In genomic region chr2:168649562-168649961, GRCh38 we compare ENCODE assay signal across 16 cellular contexts.
A peak's percentile ranks its signal among the peaks of the same experiment; 100 is the strongest.
DNase-seq lines count a peak whose midpoint lies in the region; ATAC-seq and TF ChIP-seq lines count a peak whose summit lies in the region.
"Had no signal": no experiment of that assay in that cellular context is flagged by ENCODE, and none has a peak within 500 bp of the region (broad histone marks: within the 10 kb centered on the region; RNA-seq: fewer than 3 reads in every experiment).

No MANE protein-coding gene starts in this region.

- H3K4me2 ChIP-seq in SK-N-SH, result no peak overlapping the region
- H3K4me2 ChIP-seq in mesendoderm (ENCODE audit: low read length), result no peak overlapping the region
- H3K4me2 ChIP-seq: BLaER1 had no signal

- H3K79me2 ChIP-seq in SK-N-SH (ENCODE audit: insufficient read depth) (no peaks in the 10 kb centered on the region), mesendoderm (ENCODE audit: control insufficient read depth, insufficient read depth, low read length) (no peaks in the 10 kb centered on the region)

- H2AFZ ChIP-seq in SK-N-SH (ENCODE audit: low read depth), result no peak overlapping the region

- H3K27me3 ChIP-seq in SK-N-SH (ENCODE audit: insufficient read depth) (no peaks in the 10 kb centered on the region), heart left ventricle (no peaks in the 10 kb centered on the region), mesendoderm (ENCODE audit: insufficient read depth, low read length, poor library complexity) (no peaks in the 10 kb centered on the region)
- H3K27me3 ChIP-seq: BLaER1 had no signal

- 73% methylated on average over 2 of the region's 2 CpGs for WGBS in SK-N-SH (ENCODE audit: low lambda C conversion rate)
- WGBS in heart left ventricle, 4 donors, result 49 to 54% (median 50%) methylated on average over 2 of the region's 2 CpGs
- no CpG with 5 or more reads among the region's 2 CpGs for WGBS in mesendoderm (ENCODE audit: extremely low coverage, insufficient coverage, low lambda C conversion rate)

- no peaks in the 10 kb centered on the region for H3K27me3 Mint-ChIP-seq in type B pancreatic cell
- H3K27me3 Mint-ChIP-seq in natural killer cell treated with Interleukin-12 subunit alpha and Interleukin-12 subunit beta and Interleukin-15 and Interleukin-18, amount 100 ng/mL, for 72 hours, result no peaks in the 10 kb centered on the region
- H3K27me3 Mint-ChIP-seq: IgD-negative memory B cell had no signal

- H3K4ac ChIP-seq in mesendoderm (ENCODE audit: low read depth, low read length), result no peak overlapping the region

- H4K20me1 ChIP-seq in SK-N-SH (ENCODE audit: insufficient read depth), result no peaks in the 10 kb centered on the region

- no peak for TF ChIP-seq POLR2A in heart left ventricle (IDR thresholded peaks at IDR 0.05)

- peaks cover 13% of the 10 kb centered on the region for H3K4me1 Mint-ChIP-seq in type B pancreatic cell (ENCODE audit: unreplicated experiment)
- H3K4me1 Mint-ChIP-seq in natural killer cell treated with Interleukin-12 subunit alpha and Interleukin-12 subunit beta and Interleukin-15 and Interleukin-18, amount 100 ng/mL, for 72 hours (ENCODE audit: low read depth in 2 of 2), result peaks cover 11 to 13% of the 10 kb centered on the region in 2 donors
- H3K4me1 Mint-ChIP-seq: CD8-positive, alpha-beta memory T cell; IgD-negative memory B cell had no signal

- H4K8ac ChIP-seq in mesendoderm (ENCODE audit: low read depth, low read length), result peak overlapping the region; percentile 86

- DNase-seq in SK-N-SH, result no peak
- no peak for DNase-seq in heart left ventricle
- peak; percentile 63 for DNase-seq in mesendoderm
- DNase-seq in type B pancreatic cell (ENCODE audit: extremely low spot score, unreplicated experiment), result no peak
- no peak for DNase-seq in natural killer cell treated with Interleukin-12 subunit alpha and Interleukin-12 subunit beta and Interleukin-15 and Interleukin-18, amount 100 ng/mL, for 72 hours (ENCODE audit: low spot score)
- DNase-seq: 8988T; CD8-positive, alpha-beta memory T cell; GOT3; NCI-H2029; NCI-H226; NCI-H748 treated with DMSO at 0.1 percent for 48 hours had no signal

- H3K36me3 ChIP-seq in SK-N-SH (replicated peaks in 1 of 2; ENCODE audit: control insufficient read depth in 1 of 2, insufficient read depth in 2 of 2, low read length in 1 of 2) (no peaks in the 10 kb centered on the region), heart left ventricle (no peaks in the 10 kb centered on the region), mesendoderm (ENCODE audit: control insufficient read depth, insufficient read depth, low read length) (no peaks in the 10 kb centered on the region)

- no peaks in the 10 kb centered on the region for H3K9me3 Mint-ChIP-seq in type B pancreatic cell
- H3K9me3 Mint-ChIP-seq in natural killer cell treated with Interleukin-12 subunit alpha and Interleukin-12 subunit beta and Interleukin-15 and Interleukin-18, amount 100 ng/mL, for 72 hours, result peaks cover 7% of the 10 kb centered on the region
- H3K9me3 Mint-ChIP-seq: CD8-positive, alpha-beta memory T cell had no signal

- H3K23ac ChIP-seq in mesendoderm (ENCODE audit: low read length), result no peak overlapping the region

- POLR2A ChIA-PET in SK-N-SH (lab: Yijun Ruan, JAX), result no interaction called here

- no peak overlapping the region for H3K27ac ChIP-seq in SK-N-SH (ENCODE audit: low read depth in 2 of 2, low read length in 1 of 2)
- peak overlapping the region in 6 of 12 donors; percentile 2 to 49 (median 22) for H3K27ac ChIP-seq in heart left ventricle
- H3K27ac ChIP-seq in mesendoderm (ENCODE audit: low read depth, low read length), result no peak overlapping the region
- H3K27ac ChIP-seq: BLaER1 had no signal

- no peak overlapping the region for H3K56ac ChIP-seq in mesendoderm (ENCODE audit: low read length)

- peaks cover 2% of the 10 kb centered on the region for H3K79me1 ChIP-seq in mesendoderm (ENCODE audit: low read length)

- peaks cover 4% of the 10 kb centered on the region for H3K36me3 Mint-ChIP-seq in type B pancreatic cell
- H3K36me3 Mint-ChIP-seq in natural killer cell treated with Interleukin-12 subunit alpha and Interleukin-12 subunit beta and Interleukin-15 and Interleukin-18, amount 100 ng/mL, for 72 hours, result no peaks in the 10 kb centered on the region
- H3K36me3 Mint-ChIP-seq: IgD-negative memory B cell had no signal

- H3K9me2 ChIP-seq in SK-N-SH, result no peaks in the 10 kb centered on the region

- CTCF ChIA-PET in SK-N-SH (lab: Yijun Ruan, JAX), result interaction anchor here (0.9 to 1.3 kb wide), 3 partner anchors 11 to 48 kb away, joined by 3 to 4 read pairs (median 3); no protein-coding TSS in a partner anchor

- no peak for TF ChIP-seq EP300 in SK-N-SH (IDR thresholded peaks at IDR 0.05; ENCODE audit: borderline replicate concordance in 1 of 2, low read depth in 1 of 2, low read length in 1 of 2)

- ATAC-seq in SK-N-SH treated with all-trans-retinoic acid at 6 μM for 48 hours (peak; percentile 42), heart left ventricle (peak; percentile 21 to 52 (median 46)), HG02798 (IDR thresholded peaks at IDR 0.05; ENCODE audit: poor library complexity, unreplicated experiment) (no peak), GM18907 (IDR thresholded peaks at IDR 0.05; ENCODE audit: unreplicated experiment) (no peak)
- no peak for ATAC-seq in natural killer cell treated with Interleukin-12 subunit alpha and Interleukin-12 subunit beta and Interleukin-15 and Interleukin-18, amount 100 ng/mL, for 72 hours

- H3K9me3 ChIP-seq in SK-N-SH, result no peaks in the 10 kb centered on the region
- peaks cover 0 to 9% (median 0%) of the 10 kb centered on the region in 12 donors for H3K9me3 ChIP-seq in heart left ventricle

- intact Hi-C loops in heart left ventricle (cut with DNase I), result no loop called here

- H3K27ac Mint-ChIP-seq in type B pancreatic cell, result peak overlapping the region; percentile 4
- no peak overlapping the region for H3K27ac Mint-ChIP-seq in natural killer cell treated with Interleukin-12 subunit alpha and Interleukin-12 subunit beta and Interleukin-15 and Interleukin-18, amount 100 ng/mL, for 72 hours
- H3K27ac Mint-ChIP-seq: CD8-positive, alpha-beta memory T cell; IgD-negative memory B cell had no signal

- no peak overlapping the region for H2BK5ac ChIP-seq in mesendoderm (ENCODE audit: low read length)

- TF ChIP-seq CTCF in SK-N-SH (IDR thresholded peaks at IDR 0.05) (no peak), heart left ventricle (IDR thresholded peaks at IDR 0.05) (no peak), type B pancreatic cell (conservative IDR thresholded peaks at IDR 0.05) (no peak)

- no peaks in the 10 kb centered on the region for H3F3A ChIP-seq in SK-N-SH (replicated peaks; ENCODE audit: insufficient read depth)

- no peak overlapping the region for H3K18ac ChIP-seq in mesendoderm (ENCODE audit: low read length)

- H2AK5ac ChIP-seq in mesendoderm (ENCODE audit: low read length), result no peak overlapping the region

- H3K4me1 ChIP-seq in SK-N-SH (ENCODE audit: control insufficient read depth in 1 of 2, insufficient read depth in 2 of 2, low read depth in 1 of 2, low read length in 1 of 2) (peaks cover 0 to 23% of the 10 kb centered on the region in 2 experiments; a peak in 2 of 4 replicates), heart left ventricle (peaks cover 0 to 47% (median 16%) of the 10 kb centered on the region in 12 donors), mesendoderm (ENCODE audit: control insufficient read depth, low read depth, low read length) (peaks cover 4% of the 10 kb centered on the region)

- H2BK120ac ChIP-seq in mesendoderm (ENCODE audit: low read depth, low read length), result no peak overlapping the region

- no peak overlapping the region for H3K9ac ChIP-seq in SK-N-SH
- H3K9ac ChIP-seq in mesendoderm (ENCODE audit: low read length), result no peak overlapping the region
- H3K9ac ChIP-seq: BLaER1 had no signal

- H3K4me3 ChIP-seq in SK-N-SH (ENCODE audit: low read depth in 2 of 2, low read length in 1 of 2) (no peak overlapping the region), heart left ventricle (no peak overlapping the region), mesendoderm (ENCODE audit: low read length) (no peak overlapping the region)
- H3K4me3 ChIP-seq: BLaER1 had no signal

- no peak overlapping the region for H4K5ac ChIP-seq in mesendoderm (ENCODE audit: low read length)

- no peak for TF ChIP-seq RAD21 in SK-N-SH (IDR thresholded peaks at IDR 0.05; ENCODE audit: low read length)

- H2BK15ac ChIP-seq in mesendoderm (replicated peaks; ENCODE audit: low read depth), result no peak overlapping the region

- no peak overlapping the region for H3K4me3 Mint-ChIP-seq in type B pancreatic cell
- no peak overlapping the region for H3K4me3 Mint-ChIP-seq in natural killer cell treated with Interleukin-12 subunit alpha and Interleukin-12 subunit beta and Interleukin-15 and Interleukin-18, amount 100 ng/mL, for 72 hours
- H3K4me3 Mint-ChIP-seq: CD8-positive, alpha-beta memory T cell had no signal

TF ChIP-seq in SK-N-SH treated with all-trans-retinoic acid at 6 μM for 48 hours, 23 proteins besides CTCF, POLR2A, EP300 and RAD21 (continues in another document):
- TF ChIP-seq POU6F1 (CRISPR knock-in tag; IDR thresholded peaks at IDR 0.05; ENCODE audit: borderline replicate concordance, low read depth), result no peak

TF ChIP-seq in SK-N-SH, 30 proteins besides CTCF, POLR2A, EP300 and RAD21 (continues in another document):
- no peak for TF ChIP-seq NRF1 (IDR thresholded peaks at IDR 0.05; ENCODE audit: low read depth, low read length)
- no peak for TF ChIP-seq CHD2 (IDR thresholded peaks at IDR 0.05; ENCODE audit: low read length, partially characterized antibody)
- no peak for TF ChIP-seq RXRA (IDR thresholded peaks at IDR 0.05; ENCODE audit: borderline replicate concordance, low read depth)

Comparison
In these comparisons a context has a peak if more than half of its experiments do, and no peak if none do; other contexts are left out.
1. ATAC-seq: peak in SK-N-SH treated with all-trans-retinoic acid at 6 μM for 48 hours (single experiment) and heart left ventricle (4 of 4); none in HG02798 (single experiment), natural killer cell treated with Interleukin-12 subunit alpha and Interleukin-12 subunit beta and Interleukin-15 and Interleukin-18, amount 100 ng/mL, for 72 hours (0 of 2) and GM18907 (single experiment).